Comparison of ENCODE assay signal across 9 cellular contexts in genomic region chr19:2391118-2391725, GRCh38. TPM values are rescaled to one million over a fixed set of nuclear protein-coding genes. Genes with fewer than 3 reads are reported as not detected.
A peak's percentile ranks its signal among the peaks of the same experiment; 100 is the strongest.
DNase-seq lines count a peak whose midpoint lies in the region; ATAC-seq and TF ChIP-seq lines count a peak whose summit lies in the region.
"Had no signal": no experiment of that assay in that cellular context is flagged by ENCODE, and none has a peak within 500 bp of the region (broad histone marks: within the 10 kb centered on the region; RNA-seq: fewer than 3 reads in every experiment).

No MANE protein-coding gene starts in this region.

- no peak overlapping the region for H4K91ac ChIP-seq in neuronal stem cell (ENCODE audit: low read depth, low read length, poor library complexity)

- H3K4me1 Mint-ChIP-seq in CD8-positive, alpha-beta T cell (ENCODE audit: low read depth), result peaks cover 12% of the 10 kb centered on the region
- H3K4me1 Mint-ChIP-seq in activated CD8-positive, alpha-beta T cell treated with anti-CD3 and anti-CD28 coated beads, Interleukin-2, amount 10 ng/mL, durations not matched to agents 7 days and 5 days (ENCODE audit: low read depth), result peaks cover 26% of the 10 kb centered on the region
- peaks cover 13% of the 10 kb centered on the region for H3K4me1 Mint-ChIP-seq in stimulated activated memory B cell treated with anti-CD40 and anti-IgM and Interleukin-4, amounts not matched to agents 10 μg/mL and 1 μg/mL and 100 μg/mL, for 72 hours

- ATAC-seq in CD8-positive, alpha-beta T cell, result peak; percentile 57
- ATAC-seq in activated CD8-positive, alpha-beta T cell treated with anti-CD3 and anti-CD28 coated beads, Interleukin-2, amount 10 ng/mL, durations not matched to agents 7 days and 5 days, result peak; percentile 57
- no peak for ATAC-seq in stimulated activated memory B cell treated with anti-CD40 and anti-IgM and Interleukin-4, amounts not matched to agents 10 μg/mL and 1 μg/mL and 100 μg/mL, for 72 hours
- no peak for ATAC-seq in GM21786 (IDR thresholded peaks at IDR 0.05; ENCODE audit: unreplicated experiment)

- no peak overlapping the region for H2BK120ac ChIP-seq in neuronal stem cell (ENCODE audit: low read depth, low read length)

- H3K36me3 ChIP-seq in CD8-positive, alpha-beta T cell (ENCODE audit: insufficient read depth, low read length), result no peaks in the 10 kb centered on the region
- no peaks in the 10 kb centered on the region for H3K36me3 ChIP-seq in GM23248 (ENCODE audit: low read depth)
- H3K36me3 ChIP-seq in neuronal stem cell (replicated peaks in 1 of 2; ENCODE audit: control insufficient read depth in 2 of 2, insufficient read depth in 2 of 2, low read length in 2 of 2), result no peaks in the 10 kb centered on the region

- H3K4me2 ChIP-seq in GM23248 (ENCODE audit: unreplicated experiment) (no peak overlapping the region), neuronal stem cell (ENCODE audit: insufficient read depth, low read length, poor library complexity, severe bottlenecking) (no peak overlapping the region)

- H3K4me1 ChIP-seq in CD8-positive, alpha-beta T cell (ENCODE audit: insufficient read depth, low read length), result no peaks in the 10 kb centered on the region
- no peaks in the 10 kb centered on the region for H3K4me1 ChIP-seq in GM23248 (ENCODE audit: insufficient read depth)
- peaks cover 0 to 2% of the 10 kb centered on the region in 2 donors for H3K4me1 ChIP-seq in neuronal stem cell (ENCODE audit: control insufficient read depth in 2 of 2, insufficient read depth in 1 of 2, low read depth in 1 of 2, low read length in 2 of 2)

- H3K27ac ChIP-seq in CD8-positive, alpha-beta T cell (ENCODE audit: low read depth, low read length), result no peak overlapping the region
- H3K27ac ChIP-seq in GM23248 (no peak overlapping the region), neuronal stem cell (replicated peaks; ENCODE audit: low read length) (no peak overlapping the region)

- H3K9me3 ChIP-seq in CD8-positive, alpha-beta T cell (ENCODE audit: low read length), result no peaks in the 10 kb centered on the region
- H3K9me3 ChIP-seq in GM23248 (ENCODE audit: low read depth) (no peaks in the 10 kb centered on the region), neuronal stem cell (replicated peaks in 1 of 2; ENCODE audit: control insufficient read depth in 2 of 2, insufficient read depth in 1 of 2, low read depth in 1 of 2, low read length in 2 of 2) (no peaks in the 10 kb centered on the region)

- 4 to 11% methylated on average over 9 to 10 of the region's 10 CpGs for WGBS in GM23248 (ENCODE audit: low coverage in 1 of 2, low lambda C conversion rate in 2 of 2, missing lambda C conversion rate in 2 of 2), 2 experiments
- WGBS in neuronal stem cell (ENCODE audit: extremely low coverage in 2 of 2, insufficient read length in 2 of 2, insufficient replicate concordance in 1 of 2), 2 donors, result no CpG with 5 or more reads among the region's 10 CpGs

- H3K79me1 ChIP-seq in neuronal stem cell (ENCODE audit: low read depth, low read length), result no peaks in the 10 kb centered on the region

- no peak overlapping the region for H3K23ac ChIP-seq in neuronal stem cell (ENCODE audit: low read depth, low read length, poor library complexity)

- intact Hi-C loops in CD8-positive, alpha-beta T cell (cut with DNase I, micrococcal nuclease), result loop anchor here (1.0 to 5.0 kb wide), 4 partner anchors 116 to 234 kb away; partner anchors contain the start of genes PLEKHJ1 (in 2 of the 2) and SF3A2 (in 2 of the 2)

- peak; percentile 77 for TF ChIP-seq CTCF in CD8-positive, alpha-beta T cell (IDR thresholded peaks at IDR 0.05)
- peak; percentile 83 for TF ChIP-seq CTCF in fibroblast of pulmonary artery (IDR thresholded peaks at IDR 0.05; ENCODE audit: low read length, missing control alignments)

- no peak overlapping the region for H3K27ac Mint-ChIP-seq in CD8-positive, alpha-beta T cell
- no peak overlapping the region for H3K27ac Mint-ChIP-seq in activated CD8-positive, alpha-beta T cell treated with anti-CD3 and anti-CD28 coated beads, Interleukin-2, amount 10 ng/mL, durations not matched to agents 7 days and 5 days
- H3K27ac Mint-ChIP-seq in stimulated activated memory B cell treated with anti-CD40 and anti-IgM and Interleukin-4, amounts not matched to agents 10 μg/mL and 1 μg/mL and 100 μg/mL, for 72 hours, result no peak overlapping the region

- H3K4me3 ChIP-seq in CD8-positive, alpha-beta T cell (ENCODE audit: low read depth, low read length), result no peak overlapping the region
- H3K4me3 ChIP-seq in GM23248, result no peak overlapping the region
- no peak overlapping the region for H3K4me3 ChIP-seq in fibroblast of pulmonary artery (replicated peaks; ENCODE audit: low read depth, low read length)
- H3K4me3 ChIP-seq in neuronal stem cell (ENCODE audit: low read length in 2 of 2), result no peak overlapping the region

- POLR2A ChIA-PET in CD8-positive, alpha-beta T cell (lab: Charles Lee), result interaction anchor here (1.8 kb wide), 1 partner anchor 152 kb away, joined by 8 read pairs; no protein-coding TSS in a partner anchor
- POLR2A ChIA-PET in activated CD8-positive, alpha-beta T cell treated with anti-CD3 and anti-CD28 coated beads, Interleukin-2, amount 10 ng/mL, durations not matched to agents 7 days and 5 days (lab: Charles Lee), result no interaction called here

- no peak overlapping the region for H2AK5ac ChIP-seq in neuronal stem cell (ENCODE audit: low read depth, low read length)

- peaks cover 2% of the 10 kb centered on the region for H3K27me3 Mint-ChIP-seq in CD8-positive, alpha-beta T cell (ENCODE audit: low read depth)
- peaks cover 7% of the 10 kb centered on the region for H3K27me3 Mint-ChIP-seq in activated CD8-positive, alpha-beta T cell treated with anti-CD3 and anti-CD28 coated beads, Interleukin-2, amount 10 ng/mL, durations not matched to agents 7 days and 5 days (ENCODE audit: low read depth)
- no peaks in the 10 kb centered on the region for H3K27me3 Mint-ChIP-seq in stimulated activated memory B cell treated with anti-CD40 and anti-IgM and Interleukin-4, amounts not matched to agents 10 μg/mL and 1 μg/mL and 100 μg/mL, for 72 hours

- no peak overlapping the region for H3K4ac ChIP-seq in neuronal stem cell (ENCODE audit: low read length)

- H3K79me2 ChIP-seq in GM23248 (ENCODE audit: insufficient read depth), result no peaks in the 10 kb centered on the region

- H4K20me1 ChIP-seq in GM23248 (ENCODE audit: insufficient read depth), result no peaks in the 10 kb centered on the region

- no peak overlapping the region for H3K18ac ChIP-seq in neuronal stem cell (ENCODE audit: low read length)

- H3K4me3 Mint-ChIP-seq in CD8-positive, alpha-beta T cell, result no peak overlapping the region
- no peak overlapping the region for H3K4me3 Mint-ChIP-seq in activated CD8-positive, alpha-beta T cell treated with anti-CD3 and anti-CD28 coated beads, Interleukin-2, amount 10 ng/mL, durations not matched to agents 7 days and 5 days
- no peak overlapping the region for H3K4me3 Mint-ChIP-seq in stimulated activated memory B cell treated with anti-CD40 and anti-IgM and Interleukin-4, amounts not matched to agents 10 μg/mL and 1 μg/mL and 100 μg/mL, for 72 hours

- no peak overlapping the region for H3K14ac ChIP-seq in neuronal stem cell (ENCODE audit: low read length)

- H3K9ac ChIP-seq in GM23248, result no peak overlapping the region
- H3K9ac ChIP-seq in neuronal stem cell (ENCODE audit: low read depth, low read length, poor library complexity), result no peak overlapping the region

- H2BK12ac ChIP-seq in neuronal stem cell (ENCODE audit: low read length), result no peak overlapping the region

- no peaks in the 10 kb centered on the region for H3K9me2 ChIP-seq in GM23248 (ENCODE audit: insufficient read depth)

- H2AFZ ChIP-seq in GM23248 (no peak overlapping the region), neuronal stem cell (ENCODE audit: low read length) (no peak overlapping the region)

- no peaks in the 10 kb centered on the region for H3F3A ChIP-seq in GM23248 (ENCODE audit: insufficient read depth)

- CTCF ChIA-PET in CD8-positive, alpha-beta T cell (lab: Charles Lee), result interaction anchor here (0.7 to 5.2 kb wide), 9 partner anchors 16 to 469 kb away, joined by 3 to 60 read pairs (median 4); partner anchors contain the start of gene LSM7
- CTCF ChIA-PET in activated CD8-positive, alpha-beta T cell treated with anti-CD3 and anti-CD28 coated beads, Interleukin-2, amount 10 ng/mL, durations not matched to agents 7 days and 5 days (lab: Charles Lee), result interaction anchor here (1.0 to 2.2 kb wide), 6 partner anchors 10 to 229 kb away, joined by 3 to 6 read pairs (median 4); partner anchors contain the start of genes LSM7 and SPPL2B

- H3K36me3 Mint-ChIP-seq in CD8-positive, alpha-beta T cell, result no peaks in the 10 kb centered on the region
- peaks cover 2% of the 10 kb centered on the region for H3K36me3 Mint-ChIP-seq in activated CD8-positive, alpha-beta T cell treated with anti-CD3 and anti-CD28 coated beads, Interleukin-2, amount 10 ng/mL, durations not matched to agents 7 days and 5 days (ENCODE audit: low read depth)
- H3K36me3 Mint-ChIP-seq in stimulated activated memory B cell treated with anti-CD40 and anti-IgM and Interleukin-4, amounts not matched to agents 10 μg/mL and 1 μg/mL and 100 μg/mL, for 72 hours, result no peaks in the 10 kb centered on the region

- peak in 5 of 7 experiments; percentile 10 to 51 (median 27) for DNase-seq in CD8-positive, alpha-beta T cell
- DNase-seq in GM23248, result peak; percentile 84
- peak; percentile 55 for DNase-seq in NCI-H345 treated with DMSO at 0.1 percent for 48 hours (lab: John Stamatoyannopoulos, UW; ENCODE audit: unreplicated experiment)
- peak; percentile 59 for DNase-seq in activated CD8-positive, alpha-beta T cell treated with anti-CD3 and anti-CD28 coated beads, Interleukin-2, amount 10 ng/mL, durations not matched to agents 7 days and 5 days
- DNase-seq in fibroblast of pulmonary artery (ENCODE audit: low read depth), result peak; percentile 82
- peak; percentile 54 for DNase-seq in neuronal stem cell (ENCODE audit: low spot score)

- H3K27me3 ChIP-seq in CD8-positive, alpha-beta T cell (ENCODE audit: insufficient read depth, low read length), result no peaks in the 10 kb centered on the region
- H3K27me3 ChIP-seq in GM23248 (replicated peaks; ENCODE audit: insufficient read depth) (no peaks in the 10 kb centered on the region), neuronal stem cell (ENCODE audit: control insufficient read depth in 3 of 3, insufficient read depth in 3 of 3, low read depth in 1 of 3, low read length in 3 of 3) (no peaks in the 10 kb centered on the region)

- no peak overlapping the region for H4K8ac ChIP-seq in neuronal stem cell (ENCODE audit: low read depth, low read length)

- no peak overlapping the region for H2BK15ac ChIP-seq in neuronal stem cell (ENCODE audit: low read length)

- in situ Hi-C loops in GM23248 (cut with MboI), result loop anchor here (10.0 kb wide), 1 partner anchor 236 kb away; the partner anchor contains the start of gene AP3D1

- no peaks in the 10 kb centered on the region for H3K9me3 Mint-ChIP-seq in CD8-positive, alpha-beta T cell
- H3K9me3 Mint-ChIP-seq in activated CD8-positive, alpha-beta T cell treated with anti-CD3 and anti-CD28 coated beads, Interleukin-2, amount 10 ng/mL, durations not matched to agents 7 days and 5 days (ENCODE audit: insufficient read depth), result no peaks in the 10 kb centered on the region
- H3K9me3 Mint-ChIP-seq in stimulated activated memory B cell treated with anti-CD40 and anti-IgM and Interleukin-4, amounts not matched to agents 10 μg/mL and 1 μg/mL and 100 μg/mL, for 72 hours, result no peaks in the 10 kb centered on the region

- no peak overlapping the region for H2BK5ac ChIP-seq in neuronal stem cell (ENCODE audit: low read length)

RNA-seq across cellular contexts. Expression of gene TMPRSS9, which starts 31.2 kb away (rescaled TPM):
- total RNA-seq in CD8-positive, alpha-beta T cell, result not detected
- total RNA-seq in GM23248 (2014; rRNA removed; shearing (Covaris generic)), result not detected in 2 replicates
- polyA plus RNA-seq in GM23248 (2016; fragmentation: Nextera tagmentation; extraction: Ambion mirVana), result 0.28 TPM in 1 of 2 replicates, not detected in the other
- not detected for total RNA-seq in activated CD8-positive, alpha-beta T cell treated with anti-CD3 and anti-CD28 coated beads, Interleukin-2, amount 10 ng/mL, durations not matched to agents 7 days and 5 days
- polyA plus RNA-seq in neuronal stem cell (2013, experiment 1 of 2), result 0.04 TPM
- polyA plus RNA-seq in neuronal stem cell (2013, experiment 2 of 2), result 0.03 TPM
- total RNA-seq: T-helper 2 cell treated with Interferon-gamma antibody and Interleukin-4, amounts not matched to agents 100 ng/mL and 5 ng/mL, for 36 hours had no signal

RNA-seq across cellular contexts. Expression of gene TIMM13, which starts 36.2 kb away (rescaled TPM):
- 10 to 100 TPM; 21.5 to 24.4 TPM for total RNA-seq in CD8-positive, alpha-beta T cell
- 56.4 and 57.6 TPM in 2 replicates for total RNA-seq in GM23248 (2014; rRNA removed; shearing (Covaris generic))
- polyA plus RNA-seq in GM23248 (2016; fragmentation: Nextera tagmentation; extraction: Ambion mirVana), result 143 and 161 TPM in 2 replicates
- 10 to 100 TPM; 75.1 to 80.2 TPM for total RNA-seq in activated CD8-positive, alpha-beta T cell treated with anti-CD3 and anti-CD28 coated beads, Interleukin-2, amount 10 ng/mL, durations not matched to agents 7 days and 5 days
- polyA plus RNA-seq in neuronal stem cell (2013, experiment 1 of 2), result 75.3 TPM
- polyA plus RNA-seq in neuronal stem cell (2013, experiment 2 of 2), result 72.7 TPM

Comparison
In these comparisons a context has a peak if more than half of its experiments do, and no peak if none do; other contexts are left out.
1. ATAC-seq: peak in CD8-positive, alpha-beta T cell (single experiment) and activated CD8-positive, alpha-beta T cell treated with anti-CD3 and anti-CD28 coated beads, Interleukin-2, amount 10 ng/mL, durations not matched to agents 7 days and 5 days (single experiment); none in stimulated activated memory B cell treated with anti-CD40 and anti-IgM and Interleukin-4, amounts not matched to agents 10 μg/mL and 1 μg/mL and 100 μg/mL, for 72 hours (single experiment) and GM21786 (single experiment).
2. DNase-seq: peak in every context shown above with its lines; median percentile 84 in GM23248; 82 in fibroblast of pulmonary artery; 59 in activated CD8-positive, alpha-beta T cell treated with anti-CD3 and anti-CD28 coated beads, Interleukin-2, amount 10 ng/mL, durations not matched to agents 7 days and 5 days; 55 in NCI-H345 treated with DMSO at 0.1 percent for 48 hours; 54 in neuronal stem cell; 27 in CD8-positive, alpha-beta T cell.